ENCODE assay signal across 8 cellular contexts in the genomic region with DNA sequence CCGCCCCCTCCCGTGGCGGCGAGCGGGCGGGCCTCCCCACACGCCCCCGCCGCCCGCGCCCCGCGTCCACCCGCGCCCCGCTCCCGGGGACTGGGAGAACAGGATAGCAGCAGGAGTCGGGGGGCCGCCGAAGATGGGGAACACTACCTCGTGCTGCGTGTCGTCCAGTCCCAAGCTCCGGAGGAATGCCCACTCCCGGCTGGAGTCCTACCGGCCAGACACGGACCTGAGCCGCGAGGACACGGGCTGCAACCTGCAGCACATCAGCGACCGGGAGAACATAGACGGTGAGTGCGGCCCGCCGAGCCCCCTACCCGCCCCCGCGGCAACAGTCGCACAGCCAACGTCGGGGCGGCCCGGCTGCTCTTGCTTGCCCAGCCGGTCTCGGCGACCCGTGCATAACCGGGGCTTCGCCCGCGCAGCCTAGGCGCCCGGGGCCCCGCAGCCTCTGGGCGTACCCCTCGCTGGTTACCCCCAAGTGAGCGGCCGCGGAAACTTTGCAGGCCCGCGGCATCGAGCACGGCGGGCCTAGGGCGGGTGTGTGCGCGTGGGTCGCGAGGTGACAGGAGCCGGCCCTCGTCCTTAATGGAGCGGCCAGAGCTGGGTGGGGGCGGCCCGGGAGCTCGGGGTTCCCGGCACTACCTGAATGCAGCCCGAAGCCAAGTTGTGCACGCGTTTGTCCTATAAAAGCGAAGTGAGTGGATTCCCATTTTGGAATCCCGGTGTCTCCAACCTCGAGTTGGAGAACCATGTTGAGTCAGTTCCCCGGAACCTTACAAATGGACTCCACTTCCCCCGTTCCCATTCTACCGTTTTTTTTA. TPM values are rescaled to one million over a fixed set of nuclear protein-coding genes. Genes with fewer than 3 reads are reported as not detected.
DNase-seq lines count a peak whose midpoint lies in the region; ATAC-seq, FAIRE-seq and TF ChIP-seq lines count a peak whose summit lies in the region.

No MANE protein-coding gene starts in this region.

- ATAC-seq in GM18868 (IDR thresholded peaks at IDR 0.05; ENCODE audit: unreplicated experiment) (peak; percentile 1), HG03439 (IDR thresholded peaks at IDR 0.05; ENCODE audit: unreplicated experiment) (peak; percentile 4)

- TF ChIP-seq RAD21 in liver (IDR thresholded peaks at IDR 0.05), result no peak

- peak overlapping the region; percentile 51 to 66 for H3K9ac ChIP-seq in liver (ENCODE audit: low read depth in 1 of 2, low read length in 2 of 2)

- under 1% methylated on average over 86 of the region's 86 CpGs for WGBS in liver

- peaks cover 6 to 42% (median 35%) of the 10 kb centered on the region in 4 donors for H3K4me1 ChIP-seq in liver (ENCODE audit: control insufficient read depth in 4 of 4, insufficient read depth in 4 of 4, low read length in 3 of 4)

- FAIRE-seq in D721Med (lab: Jason Lieb, UNC), result no peak

- peak overlapping the region; percentile 65 for H3K27ac ChIP-seq in 22Rv1
- peak overlapping the region; percentile 63 to 64 for H3K27ac ChIP-seq in liver (ENCODE audit: low read depth in 1 of 2, low read length in 2 of 2)

- peak overlapping the region; percentile 87 for H3K4me3 ChIP-seq in choroid plexus epithelial cell (ENCODE audit: low read depth, low read length)
- peak overlapping the region; percentile 84 to 99 (median 91) for H3K4me3 ChIP-seq in liver (ENCODE audit: low read depth in 1 of 3, low read length in 3 of 3)

- H3K9me3 ChIP-seq in liver (ENCODE audit: control insufficient read depth in 4 of 4, low read length in 3 of 4), result no peaks in the 10 kb centered on the region

- peak; percentile 49 for DNase-seq in UCSD-AML1 (lab: John Stamatoyannopoulos, UW; ENCODE audit: unreplicated experiment)
- no peak for DNase-seq in choroid plexus epithelial cell (ENCODE audit: low read depth)
- DNase-seq in stimulated activated naive CD4-positive, alpha-beta T cell (lab: John Stamatoyannopoulos, UW), result peak in 5 of 6 experiments; percentile 7 to 32 (median 27)
- no peak for DNase-seq in D721Med (ENCODE audit: insufficient read length, low spot score)

- TF ChIP-seq CTCF in 22Rv1 (IDR thresholded peaks at IDR 0.05) (no peak), choroid plexus epithelial cell (conservative IDR thresholded peaks at IDR 0.05; ENCODE audit: low read depth, low read length) (no peak), liver (IDR thresholded peaks at IDR 0.05; ENCODE audit: low read depth, low read length, missing input control) (no peak), D721Med (IDR thresholded peaks at IDR 0.05; ENCODE audit: insufficient read depth, missing control alignments) (no peak)

- H3K36me3 ChIP-seq in liver (ENCODE audit: control insufficient read depth in 4 of 4, insufficient read depth in 3 of 4, low read depth in 1 of 4, low read length in 3 of 4), result no peaks in the 10 kb centered on the region

- H3K27me3 ChIP-seq in liver (ENCODE audit: control insufficient read depth in 4 of 4, insufficient read depth in 4 of 4, low read length in 3 of 4), result no peaks in the 10 kb centered on the region

TF ChIP-seq in liver, 16 proteins besides CTCF, POLR2A, EP300 and RAD21:
- TF ChIP-seq, protein P1, sequence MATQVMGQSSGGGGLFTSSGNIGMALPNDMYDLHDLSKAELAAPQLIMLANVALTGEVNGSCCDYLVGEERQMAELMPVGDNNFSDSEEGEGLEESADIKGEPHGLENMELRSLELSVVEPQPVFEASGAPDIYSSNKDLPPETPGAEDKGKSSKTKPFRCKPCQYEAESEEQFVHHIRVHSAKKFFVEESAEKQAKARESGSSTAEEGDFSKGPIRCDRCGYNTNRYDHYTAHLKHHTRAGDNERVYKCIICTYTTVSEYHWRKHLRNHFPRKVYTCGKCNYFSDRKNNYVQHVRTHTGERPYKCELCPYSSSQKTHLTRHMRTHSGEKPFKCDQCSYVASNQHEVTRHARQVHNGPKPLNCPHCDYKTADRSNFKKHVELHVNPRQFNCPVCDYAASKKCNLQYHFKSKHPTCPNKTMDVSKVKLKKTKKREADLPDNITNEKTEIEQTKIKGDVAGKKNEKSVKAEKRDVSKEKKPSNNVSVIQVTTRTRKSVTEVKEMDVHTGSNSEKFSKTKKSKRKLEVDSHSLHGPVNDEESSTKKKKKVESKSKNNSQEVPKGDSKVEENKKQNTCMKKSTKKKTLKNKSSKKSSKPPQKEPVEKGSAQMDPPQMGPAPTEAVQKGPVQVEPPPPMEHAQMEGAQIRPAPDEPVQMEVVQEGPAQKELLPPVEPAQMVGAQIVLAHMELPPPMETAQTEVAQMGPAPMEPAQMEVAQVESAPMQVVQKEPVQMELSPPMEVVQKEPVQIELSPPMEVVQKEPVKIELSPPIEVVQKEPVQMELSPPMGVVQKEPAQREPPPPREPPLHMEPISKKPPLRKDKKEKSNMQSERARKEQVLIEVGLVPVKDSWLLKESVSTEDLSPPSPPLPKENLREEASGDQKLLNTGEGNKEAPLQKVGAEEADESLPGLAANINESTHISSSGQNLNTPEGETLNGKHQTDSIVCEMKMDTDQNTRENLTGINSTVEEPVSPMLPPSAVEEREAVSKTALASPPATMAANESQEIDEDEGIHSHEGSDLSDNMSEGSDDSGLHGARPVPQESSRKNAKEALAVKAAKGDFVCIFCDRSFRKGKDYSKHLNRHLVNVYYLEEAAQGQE (IDR thresholded peaks at IDR 0.05), result no peak
- TF ChIP-seq YY1 (IDR thresholded peaks at IDR 0.05), result peak; percentile 36

RNA-seq across cellular contexts. Expression of a gene that starts 0.8 kb away (rescaled TPM):
- 10 to 100 TPM; 21.5 to 38.4 TPM for total RNA-seq in liver
- polyA plus RNA-seq in liver, result 10 to 100 TPM; 17.6 to 22.0 TPM

Comparison
In these comparisons a context has a peak if more than half of its experiments do, and no peak if none do; other contexts are left out.
1. DNase-seq: peak in UCSD-AML1 (single experiment) and stimulated activated naive CD4-positive, alpha-beta T cell (5 of 6); none in choroid plexus epithelial cell (single experiment) and D721Med (single experiment).